In the genomic region with DNA sequence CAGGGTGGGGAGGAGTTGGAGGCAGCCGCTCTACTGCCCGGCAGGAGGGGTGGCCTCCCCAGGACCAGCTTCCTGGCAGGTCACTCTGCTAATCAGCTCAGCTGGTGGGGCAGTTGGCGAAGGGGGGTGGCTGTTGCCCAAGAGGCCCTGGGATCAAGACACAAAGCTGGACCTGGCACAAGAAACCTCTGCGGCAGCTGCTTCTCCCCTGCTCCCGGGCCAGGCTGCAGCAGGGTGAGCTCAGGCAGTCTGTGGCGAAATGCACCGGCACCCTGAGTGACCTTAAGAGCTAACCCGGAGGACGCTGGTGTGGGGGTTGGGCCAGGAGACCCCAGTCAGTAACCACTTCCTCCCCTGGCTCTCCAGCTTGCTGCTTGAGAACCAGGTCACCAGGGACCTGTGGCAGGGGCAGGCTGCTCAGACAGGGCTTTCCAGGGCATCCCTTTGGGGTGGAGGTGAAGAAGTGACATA, we compare ENCODE assay signal across 10 cellular contexts. TPM values are rescaled to one million over a fixed set of nuclear protein-coding genes. Genes with fewer than 3 reads are reported as not detected.
DNase-seq lines count a peak whose midpoint lies in the region; ATAC-seq and TF ChIP-seq lines count a peak whose summit lies in the region.
"Had no signal": no experiment of that assay in that cellular context is flagged by ENCODE, and none has a peak within 500 bp of the region (broad histone marks: within the 10 kb centered on the region; RNA-seq: fewer than 3 reads in every experiment).

No MANE protein-coding gene starts in this region.

- H3K27ac Mint-ChIP-seq in activated T-helper 17 cell treated with anti-CD3 and anti-CD28 coated beads, Interleukin-2, amount 50 U/mL, for 72 hours: peak overlapping the region; percentile 91

- 79% methylated on average over 9 of the region's 9 CpGs for WGBS in SK-N-SH (ENCODE audit: low lambda C conversion rate)
- 70% methylated on average over 4 of the region's 9 CpGs for WGBS in suprapubic skin

- no peaks in the 10 kb centered on the region for H3K27me3 Mint-ChIP-seq in activated T-helper 17 cell treated with anti-CD3 and anti-CD28 coated beads, Interleukin-2, amount 50 U/mL, for 72 hours

- H3K27me3 ChIP-seq in SK-N-SH (ENCODE audit: insufficient read depth) (peaks cover 11% of the 10 kb centered on the region; the same call in 1 of the 2 replicates), suprapubic skin (no peaks in the 10 kb centered on the region)

- H3K27ac ChIP-seq in SK-N-SH (ENCODE audit: low read depth in 2 of 2, low read length in 1 of 2): no peak overlapping the region
- peak overlapping the region; percentile 34 for H3K27ac ChIP-seq in suprapubic skin

- POLR2A ChIA-PET in SK-N-SH (lab: Yijun Ruan, JAX): interaction anchor here (0.6 to 0.7 kb wide), 2 partner anchors 22 to 262 kb away, joined by 3 read pairs; no protein-coding TSS in a partner anchor

- no peaks in the 10 kb centered on the region for H3K9me3 Mint-ChIP-seq in activated T-helper 17 cell treated with anti-CD3 and anti-CD28 coated beads, Interleukin-2, amount 50 U/mL, for 72 hours

- H3K4me1 ChIP-seq in SK-N-SH (ENCODE audit: control insufficient read depth in 1 of 2, insufficient read depth in 2 of 2, low read depth in 1 of 2, low read length in 1 of 2) (peaks cover 0 to 17% of the 10 kb centered on the region in 2 experiments; a peak in 1 of 4 replicates), suprapubic skin (peaks cover 50% of the 10 kb centered on the region)

- no peaks in the 10 kb centered on the region for H3F3A ChIP-seq in SK-N-SH (replicated peaks; ENCODE audit: insufficient read depth)

- H4K20me1 ChIP-seq in SK-N-SH (ENCODE audit: insufficient read depth): no peaks in the 10 kb centered on the region

- H3K9me3 ChIP-seq in SK-N-SH: no peaks in the 10 kb centered on the region
- no peaks in the 10 kb centered on the region for H3K9me3 ChIP-seq in suprapubic skin

- no peak for TF ChIP-seq CTCF in SK-N-SH (IDR thresholded peaks at IDR 0.05)
- TF ChIP-seq CTCF in suprapubic skin (IDR thresholded peaks at IDR 0.05): no peak

- peak; percentile 41 for DNase-seq in SK-N-SH
- peak; percentile 53 for DNase-seq in iris pigment epithelial cell (ENCODE audit: low read depth)
- no peak for DNase-seq in suprapubic skin (ENCODE audit: low spot score in 2 of 2)
- no peak for DNase-seq in pons (ENCODE audit: low spot score)
- DNase-seq in kidney glomerular epithelial cell (lab: John Stamatoyannopoulos, UW): no peak
- DNase-seq: ACHN had no signal

- TF ChIP-seq RAD21 in SK-N-SH (IDR thresholded peaks at IDR 0.05; ENCODE audit: low read length): no peak

- TF ChIP-seq EP300 in SK-N-SH (IDR thresholded peaks at IDR 0.05; ENCODE audit: borderline replicate concordance in 1 of 2, low read depth in 1 of 2, low read length in 1 of 2) (no peak), suprapubic skin (IDR thresholded peaks at IDR 0.05) (no peak)

- no peaks in the 10 kb centered on the region for H3K79me2 ChIP-seq in SK-N-SH (ENCODE audit: insufficient read depth)

- no peaks in the 10 kb centered on the region for H3K36me3 ChIP-seq in SK-N-SH (replicated peaks in 1 of 2; ENCODE audit: control insufficient read depth in 1 of 2, insufficient read depth in 2 of 2, low read length in 1 of 2)
- H3K36me3 ChIP-seq in suprapubic skin: no peaks in the 10 kb centered on the region

- CTCF ChIA-PET in SK-N-SH (lab: Yijun Ruan, JAX): interaction anchor here (0.8 to 1.5 kb wide), 9 partner anchors 13 to 1103 kb away, joined by 3 to 4 read pairs (median 3); no protein-coding TSS in a partner anchor

- H3K4me3 ChIP-seq in SK-N-SH (ENCODE audit: low read depth in 2 of 2, low read length in 1 of 2) (no peak overlapping the region), suprapubic skin (no peak overlapping the region)

- peaks cover 63% of the 10 kb centered on the region for H3K4me1 Mint-ChIP-seq in activated T-helper 17 cell treated with anti-CD3 and anti-CD28 coated beads, Interleukin-2, amount 50 U/mL, for 72 hours

- no peak overlapping the region for H2AFZ ChIP-seq in SK-N-SH (ENCODE audit: low read depth)

- H3K4me3 Mint-ChIP-seq in activated T-helper 17 cell treated with anti-CD3 and anti-CD28 coated beads, Interleukin-2, amount 50 U/mL, for 72 hours: peak overlapping the region; percentile 83

- H3K9ac ChIP-seq in SK-N-SH: no peak overlapping the region

- ATAC-seq in SK-N-SH treated with all-trans-retinoic acid at 6 μM for 48 hours (no peak), HG02970 (IDR thresholded peaks at IDR 0.05; ENCODE audit: low FRiP score, unreplicated experiment) (no peak)
- no peak for ATAC-seq in activated T-helper 17 cell treated with anti-CD3 and anti-CD28 coated beads, Interleukin-2, amount 50 U/mL, for 72 hours (replicated peaks)

- TF ChIP-seq POLR2A in suprapubic skin (IDR thresholded peaks at IDR 0.05): no peak

- H3K4me2 ChIP-seq in SK-N-SH: no peak overlapping the region

- no peaks in the 10 kb centered on the region for H3K9me2 ChIP-seq in SK-N-SH

- H3K36me3 Mint-ChIP-seq in activated T-helper 17 cell treated with anti-CD3 and anti-CD28 coated beads, Interleukin-2, amount 50 U/mL, for 72 hours (ENCODE audit: low read depth): no peaks in the 10 kb centered on the region

TF ChIP-seq in SK-N-SH, 30 proteins besides CTCF, POLR2A, EP300 and RAD21 (continues in another document):
- no peak for TF ChIP-seq POLR2AphosphoS5 (IDR thresholded peaks at IDR 0.05; ENCODE audit: low read depth, low read length)
- TF ChIP-seq CHD2 (IDR thresholded peaks at IDR 0.05; ENCODE audit: low read length, partially characterized antibody): no peak
- TF ChIP-seq, protein P1, sequence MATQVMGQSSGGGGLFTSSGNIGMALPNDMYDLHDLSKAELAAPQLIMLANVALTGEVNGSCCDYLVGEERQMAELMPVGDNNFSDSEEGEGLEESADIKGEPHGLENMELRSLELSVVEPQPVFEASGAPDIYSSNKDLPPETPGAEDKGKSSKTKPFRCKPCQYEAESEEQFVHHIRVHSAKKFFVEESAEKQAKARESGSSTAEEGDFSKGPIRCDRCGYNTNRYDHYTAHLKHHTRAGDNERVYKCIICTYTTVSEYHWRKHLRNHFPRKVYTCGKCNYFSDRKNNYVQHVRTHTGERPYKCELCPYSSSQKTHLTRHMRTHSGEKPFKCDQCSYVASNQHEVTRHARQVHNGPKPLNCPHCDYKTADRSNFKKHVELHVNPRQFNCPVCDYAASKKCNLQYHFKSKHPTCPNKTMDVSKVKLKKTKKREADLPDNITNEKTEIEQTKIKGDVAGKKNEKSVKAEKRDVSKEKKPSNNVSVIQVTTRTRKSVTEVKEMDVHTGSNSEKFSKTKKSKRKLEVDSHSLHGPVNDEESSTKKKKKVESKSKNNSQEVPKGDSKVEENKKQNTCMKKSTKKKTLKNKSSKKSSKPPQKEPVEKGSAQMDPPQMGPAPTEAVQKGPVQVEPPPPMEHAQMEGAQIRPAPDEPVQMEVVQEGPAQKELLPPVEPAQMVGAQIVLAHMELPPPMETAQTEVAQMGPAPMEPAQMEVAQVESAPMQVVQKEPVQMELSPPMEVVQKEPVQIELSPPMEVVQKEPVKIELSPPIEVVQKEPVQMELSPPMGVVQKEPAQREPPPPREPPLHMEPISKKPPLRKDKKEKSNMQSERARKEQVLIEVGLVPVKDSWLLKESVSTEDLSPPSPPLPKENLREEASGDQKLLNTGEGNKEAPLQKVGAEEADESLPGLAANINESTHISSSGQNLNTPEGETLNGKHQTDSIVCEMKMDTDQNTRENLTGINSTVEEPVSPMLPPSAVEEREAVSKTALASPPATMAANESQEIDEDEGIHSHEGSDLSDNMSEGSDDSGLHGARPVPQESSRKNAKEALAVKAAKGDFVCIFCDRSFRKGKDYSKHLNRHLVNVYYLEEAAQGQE (IDR thresholded peaks at IDR 0.05; ENCODE audit: low read depth, low read length): no peak
- no peak for TF ChIP-seq SMC3 (IDR thresholded peaks at IDR 0.05; ENCODE audit: low read depth, low read length)
- TF ChIP-seq SIN3A (IDR thresholded peaks at IDR 0.05; ENCODE audit: borderline replicate concordance, low read depth, low read length): no peak
- TF ChIP-seq GATA2 (CRISPR knock-in tag; IDR thresholded peaks at IDR 0.05): no peak

TF ChIP-seq in SK-N-SH treated with all-trans-retinoic acid at 6 μM for 48 hours, 23 proteins besides CTCF, POLR2A, EP300 and RAD21:
- no peak for TF ChIP-seq OSR1 (CRISPR knock-in tag; IDR thresholded peaks at IDR 0.05)
- no peak for TF ChIP-seq ESRRG (CRISPR knock-in tag; IDR thresholded peaks at IDR 0.05)
- TF ChIP-seq, protein P2, sequence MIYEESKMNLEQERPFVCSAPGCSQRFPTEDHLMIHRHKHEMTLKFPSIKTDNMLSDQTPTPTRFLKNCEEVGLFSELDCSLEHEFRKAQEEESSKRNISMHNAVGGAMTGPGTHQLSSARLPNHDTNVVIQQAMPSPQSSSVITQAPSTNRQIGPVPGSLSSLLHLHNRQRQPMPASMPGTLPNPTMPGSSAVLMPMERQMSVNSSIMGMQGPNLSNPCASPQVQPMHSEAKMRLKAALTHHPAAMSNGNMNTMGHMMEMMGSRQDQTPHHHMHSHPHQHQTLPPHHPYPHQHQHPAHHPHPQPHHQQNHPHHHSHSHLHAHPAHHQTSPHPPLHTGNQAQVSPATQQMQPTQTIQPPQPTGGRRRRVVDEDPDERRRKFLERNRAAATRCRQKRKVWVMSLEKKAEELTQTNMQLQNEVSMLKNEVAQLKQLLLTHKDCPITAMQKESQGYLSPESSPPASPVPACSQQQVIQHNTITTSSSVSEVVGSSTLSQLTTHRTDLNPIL (CRISPR knock-in tag; IDR thresholded peaks at IDR 0.05; ENCODE audit: low read depth): no peak
- TF ChIP-seq SNAI2 (CRISPR knock-in tag; IDR thresholded peaks at IDR 0.05): no peak

RNA-seq across cellular contexts. Expression of a gene that starts 31.1 kb away (rescaled TPM):
- polyA plus RNA-seq in SK-N-SH (2012; rRNA removed): 0.10 and 0.69 TPM in 2 replicates
- 0.06 and 0.13 TPM in 2 replicates for polyA plus RNA-seq in SK-N-SH (2012; cell fraction: cytosol; rRNA removed)
- polyA plus RNA-seq in SK-N-SH (2012; cell fraction: nucleus; rRNA removed): 1.1 and 2.5 TPM in 2 replicates
- total RNA-seq in activated T-helper 17 cell treated with anti-CD3 and anti-CD28 coated beads, Interleukin-2, amount 50 U/mL, for 72 hours: 1 to 10 TPM; 3.0 to 4.3 TPM
- total RNA-seq in suprapubic skin: 1 to 10 TPM in 2 of 4 donors, under 1 TPM in 2; 0.08 to 4.9 (median 1.4) TPM
- total RNA-seq: bronchial epithelial cell had no signal

Comparison
In these comparisons a context has a peak if more than half of its experiments do, and no peak if none do; other contexts are left out.
1. DNase-seq: peak in SK-N-SH (single experiment) and iris pigment epithelial cell (single experiment); none in suprapubic skin (0 of 2), pons (single experiment) and kidney glomerular epithelial cell (single experiment).